ENCODE assay signal across 15 cellular contexts in genomic region chr19:7542556-7543348, GRCh38. TPM values are rescaled to one million over a fixed set of nuclear protein-coding genes. Genes with fewer than 3 reads are reported as not detected.
DNase-seq lines count a peak whose midpoint lies in the region; ATAC-seq and TF ChIP-seq lines count a peak whose summit lies in the region.
"Had no signal": no experiment of that assay in that cellular context is flagged by ENCODE, and none has a peak within 500 bp of the region (broad histone marks: within the 10 kb centered on the region; RNA-seq: fewer than 3 reads in every experiment).

No MANE protein-coding gene starts in this region.

- no peak overlapping the region for H3K4me3 Mint-ChIP-seq in activated CD8-positive, alpha-beta memory T cell treated with anti-CD3 and anti-CD28 coated beads, Interleukin-2, amount 10 ng/mL, durations not matched to agents 7 days and 5 days
- no peak overlapping the region for H3K4me3 Mint-ChIP-seq in type B pancreatic cell
- H3K4me3 Mint-ChIP-seq: GM23338 had no signal

- CTCF ChIA-PET in activated CD8-positive, alpha-beta memory T cell treated with anti-CD3 and anti-CD28 coated beads, Interleukin-2, amount 10 ng/mL, durations not matched to agents 7 days and 5 days (lab: Charles Lee): interaction anchor here (1.4 kb wide), 1 partner anchor 19 kb away, joined by 3 read pairs; no protein-coding TSS in a partner anchor

- no peaks in the 10 kb centered on the region for H3K9me3 Mint-ChIP-seq in activated CD8-positive, alpha-beta memory T cell treated with anti-CD3 and anti-CD28 coated beads, Interleukin-2, amount 10 ng/mL, durations not matched to agents 7 days and 5 days (ENCODE audit: low read depth)
- H3K9me3 Mint-ChIP-seq in type B pancreatic cell: no peaks in the 10 kb centered on the region
- H3K9me3 Mint-ChIP-seq: GM23338 had no signal

- peaks cover 49% of the 10 kb centered on the region for H3K4me1 Mint-ChIP-seq in activated CD8-positive, alpha-beta memory T cell treated with anti-CD3 and anti-CD28 coated beads, Interleukin-2, amount 10 ng/mL, durations not matched to agents 7 days and 5 days
- no peaks in the 10 kb centered on the region for H3K4me1 Mint-ChIP-seq in type B pancreatic cell (ENCODE audit: unreplicated experiment)
- H3K4me1 Mint-ChIP-seq: GM23338 had no signal

- peaks cover 0 to 89% of the 10 kb centered on the region in 2 donors for H3K36me3 ChIP-seq in left lung
- H3K36me3 ChIP-seq in subcutaneous abdominal adipose tissue (ENCODE audit: control insufficient read depth in 5 of 5, insufficient read depth in 5 of 5, low read length in 5 of 5): peaks cover 0 to 71% (median 47%) of the 10 kb centered on the region in 5 donors

- H3K27ac ChIP-seq in HL-60 (replicated peaks) (peak overlapping the region; percentile 4; the same call in 1 of the 2 replicates), left lung (peak overlapping the region; percentile 59 to 95), subcutaneous abdominal adipose tissue (ENCODE audit: low read depth, low read length) (peak overlapping the region; percentile 42)

- ATAC-seq in activated CD8-positive, alpha-beta memory T cell treated with anti-CD3 and anti-CD28 coated beads, Interleukin-2, amount 10 ng/mL, durations not matched to agents 7 days and 5 days: no peak
- ATAC-seq in left lung (no peak), GM21381 (IDR thresholded peaks at IDR 0.05; ENCODE audit: unreplicated experiment) (no peak)
- ATAC-seq: GM23338 had no signal

- H3K27ac Mint-ChIP-seq in activated CD8-positive, alpha-beta memory T cell treated with anti-CD3 and anti-CD28 coated beads, Interleukin-2, amount 10 ng/mL, durations not matched to agents 7 days and 5 days: peak overlapping the region; percentile 72
- H3K27ac Mint-ChIP-seq in type B pancreatic cell: no peak overlapping the region
- H3K27ac Mint-ChIP-seq: GM23338 had no signal

- intact Hi-C loops in left lung (cut with DNase I): no loop called here

- H3K4me1 ChIP-seq in left lung (peaks cover 0 to 73% of the 10 kb centered on the region in 2 donors), subcutaneous abdominal adipose tissue (ENCODE audit: control insufficient read depth in 5 of 5, insufficient read depth in 5 of 5, low read length in 5 of 5) (peaks cover 0 to 7% (median 0%) of the 10 kb centered on the region in 5 donors)

- DNase-seq in activated CD8-positive, alpha-beta memory T cell treated with anti-CD3 and anti-CD28 coated beads, Interleukin-2, amount 10 ng/mL, durations not matched to agents 7 days and 5 days: no peak
- DNase-seq in activated CD8-positive, alpha-beta memory T cell treated with anti-CD3 and anti-CD28 coated beads, Interleukin-2, amount 50 U/mL, for 4 hours: no peak
- DNase-seq in HL-60 (ENCODE audit: low read depth in 1 of 2, low spot score in 1 of 2) (no peak), left lung (peak in 1 of 2 donors; percentile 79), EL (no peak), type B pancreatic cell (ENCODE audit: extremely low spot score, unreplicated experiment) (no peak)
- DNase-seq: DMS 273 treated with DMSO at 0.1 percent for 48 hours, KG1, NCI-H1417 treated with DMSO at 0.1 percent for 48 hours, NCI-H1930, NCI-H446, NCI-H69 had no signal

- H3K27me3 ChIP-seq in HL-60 (ENCODE audit: insufficient read depth, poor library complexity, severe bottlenecking) (no peaks in the 10 kb centered on the region), left lung (no peaks in the 10 kb centered on the region), subcutaneous abdominal adipose tissue (ENCODE audit: control insufficient read depth in 5 of 5, insufficient read depth in 4 of 5, low read length in 5 of 5) (no peaks in the 10 kb centered on the region)

- H3K4me3 ChIP-seq in HL-60 (replicated peaks; ENCODE audit: insufficient read depth, low read length): no peak overlapping the region
- H3K4me3 ChIP-seq in left lung: no peak overlapping the region
- no peak overlapping the region for H3K4me3 ChIP-seq in subcutaneous abdominal adipose tissue (ENCODE audit: low read depth in 1 of 5, low read length in 5 of 5)
- H3K4me3 ChIP-seq: GM23338 had no signal

- H3K9me3 ChIP-seq in left lung: no peaks in the 10 kb centered on the region
- no peaks in the 10 kb centered on the region for H3K9me3 ChIP-seq in subcutaneous abdominal adipose tissue (ENCODE audit: control insufficient read depth in 5 of 5, low read length in 5 of 5)

- H3K27me3 Mint-ChIP-seq in activated CD8-positive, alpha-beta memory T cell treated with anti-CD3 and anti-CD28 coated beads, Interleukin-2, amount 10 ng/mL, durations not matched to agents 7 days and 5 days: no peaks in the 10 kb centered on the region
- no peaks in the 10 kb centered on the region for H3K27me3 Mint-ChIP-seq in type B pancreatic cell

- H3K9ac ChIP-seq in subcutaneous abdominal adipose tissue (ENCODE audit: low read length in 5 of 5): no peak overlapping the region

- peaks cover 37% of the 10 kb centered on the region for H3K36me3 Mint-ChIP-seq in activated CD8-positive, alpha-beta memory T cell treated with anti-CD3 and anti-CD28 coated beads, Interleukin-2, amount 10 ng/mL, durations not matched to agents 7 days and 5 days
- peaks cover 7% of the 10 kb centered on the region for H3K36me3 Mint-ChIP-seq in type B pancreatic cell

- TF ChIP-seq CTCF in HL-60 (IDR thresholded peaks at IDR 0.05; ENCODE audit: insufficient read depth, low read length): no peak
- TF ChIP-seq CTCF in left lung (IDR thresholded peaks at IDR 0.05): no peak
- TF ChIP-seq CTCF in type B pancreatic cell (conservative IDR thresholded peaks at IDR 0.05): no peak

RNA-seq across cellular contexts. Expression of gene PNPLA6, which starts 7.2 kb away (rescaled TPM):
- total RNA-seq in activated CD8-positive, alpha-beta memory T cell treated with anti-CD3 and anti-CD28 coated beads, Interleukin-2, amount 10 ng/mL, durations not matched to agents 7 days and 5 days: 100 to 1,000 TPM; 160 to 184 TPM
- total RNA-seq in left lung (100 to 1,000 TPM; 134 to 255 TPM), type B pancreatic cell (ENCODE audit: low replicate concordance) (84.3 and 86.1 TPM in 2 replicates)

RNA-seq across cellular contexts. Expression of gene MCOLN1, which starts 20.3 kb away (rescaled TPM):
- total RNA-seq in activated CD8-positive, alpha-beta memory T cell treated with anti-CD3 and anti-CD28 coated beads, Interleukin-2, amount 10 ng/mL, durations not matched to agents 7 days and 5 days: 10 to 100 TPM; 15.8 to 20.7 TPM
- 10 to 100 TPM; 47.7 to 76.6 TPM for total RNA-seq in left lung
- total RNA-seq in type B pancreatic cell (ENCODE audit: low replicate concordance): 24.0 and 24.3 TPM in 2 replicates

RNA-seq across cellular contexts. Expression of gene ZNF358, which starts 26.8 kb away (rescaled TPM):
- 10 to 100 TPM in 1 of 2 experiments, 1 to 10 TPM in 1; 8.9 to 11.3 TPM for total RNA-seq in activated CD8-positive, alpha-beta memory T cell treated with anti-CD3 and anti-CD28 coated beads, Interleukin-2, amount 10 ng/mL, durations not matched to agents 7 days and 5 days
- total RNA-seq in left lung (10 to 100 TPM; 46.1 to 47.6 TPM), type B pancreatic cell (ENCODE audit: low replicate concordance) (49.8 and 67.1 TPM in 2 replicates)

RNA-seq across cellular contexts. Expression of gene CAMSAP3, which starts 52.9 kb away (rescaled TPM):
- total RNA-seq in activated CD8-positive, alpha-beta memory T cell treated with anti-CD3 and anti-CD28 coated beads, Interleukin-2, amount 10 ng/mL, durations not matched to agents 7 days and 5 days: under 1 TPM; 0.15 to 0.30 TPM
- total RNA-seq in left lung (10 to 100 TPM; 20.5 to 22.3 TPM), type B pancreatic cell (ENCODE audit: low replicate concordance) (28.6 and 51.8 TPM in 2 replicates)

RNA-seq across cellular contexts. Expression of gene PEX11G, which starts 53.9 kb away (rescaled TPM):
- total RNA-seq in activated CD8-positive, alpha-beta memory T cell treated with anti-CD3 and anti-CD28 coated beads, Interleukin-2, amount 10 ng/mL, durations not matched to agents 7 days and 5 days: 1 to 10 TPM in 1 of 2 experiments, under 1 TPM in 1; 0.58 to 1.9 TPM
- 1 to 10 TPM; 3.6 to 4.6 TPM for total RNA-seq in left lung
- 4.8 and 5.7 TPM in 2 replicates for total RNA-seq in type B pancreatic cell (ENCODE audit: low replicate concordance)

Comparison
In these comparisons a context has a peak if more than half of its experiments do, and no peak if none do; other contexts are left out.
1. H3K27ac ChIP-seq: peak in every context shown above with its lines; median percentile 77 in left lung; 42 in subcutaneous abdominal adipose tissue; 4 in HL-60.